In the genomic region with DNA sequence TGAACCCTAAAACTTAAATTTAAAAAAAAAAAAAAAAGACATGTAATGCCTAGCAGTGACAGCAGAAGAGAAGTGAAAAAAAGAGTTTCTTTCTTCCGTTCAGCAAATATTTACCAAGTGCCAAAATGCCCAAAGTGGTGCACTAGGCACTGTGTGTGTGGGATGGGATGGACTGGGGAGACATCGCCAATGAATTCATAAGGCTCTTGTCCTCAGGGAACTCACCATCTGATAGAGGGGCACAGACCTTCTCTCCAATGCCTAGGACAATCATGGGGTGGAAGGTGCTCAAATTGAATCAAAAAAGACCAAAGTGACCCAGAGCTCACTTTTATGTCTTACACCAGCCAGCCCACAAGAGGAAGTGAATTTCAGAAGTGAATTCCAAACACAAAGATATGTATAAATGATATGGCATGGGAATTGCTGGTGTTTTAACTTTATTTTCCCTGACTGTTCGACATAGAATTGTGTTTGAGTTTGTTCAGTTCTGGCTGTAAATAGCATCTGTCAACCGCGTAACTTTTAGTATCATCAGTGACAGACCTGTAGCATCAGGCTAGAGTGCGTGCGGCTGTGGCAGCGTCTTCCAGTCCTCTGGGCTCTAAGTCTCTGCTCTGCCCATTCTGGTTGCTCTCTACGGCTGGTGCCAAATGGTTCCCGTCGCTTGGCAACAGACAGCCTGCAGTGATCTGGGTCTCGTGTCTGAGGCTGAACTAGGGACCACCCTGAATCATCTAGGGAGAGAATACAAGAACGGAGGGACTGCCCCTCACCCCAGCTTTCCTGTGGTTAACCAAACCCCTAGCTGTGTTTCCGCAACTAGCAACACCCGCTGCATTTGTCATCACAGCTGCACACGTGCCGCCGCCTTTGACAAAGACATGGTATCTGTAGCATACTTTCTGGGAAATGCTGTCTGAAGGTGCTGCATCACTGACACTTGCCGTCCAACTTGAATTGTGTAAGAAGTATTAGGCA, we compare ENCODE assay signal across 8 cellular contexts.
DNase-seq lines count a peak whose midpoint lies in the region; ATAC-seq and TF ChIP-seq lines count a peak whose summit lies in the region.

No MANE protein-coding gene starts in this region.

- peaks cover 17% of the 10 kb centered on the region for H3K4me1 ChIP-seq in PC-3 (ENCODE audit: insufficient read depth, low read length)

- intact Hi-C loops in PC-3 (cut with micrococcal nuclease), result no loop called here

- H3K27me3 ChIP-seq in PC-3 (ENCODE audit: low read length), result no peaks in the 10 kb centered on the region

- no peak overlapping the region for H3K4me3 ChIP-seq in PC-3 (ENCODE audit: low read length)

- H2AFZ ChIP-seq in PC-3 (ENCODE audit: low read length), result no peak overlapping the region

- no peaks in the 10 kb centered on the region for H3F3A ChIP-seq in PC-3 (ENCODE audit: low read length, unreplicated experiment)

- in situ Hi-C loops in GM13976 (cut with MboI; ENCODE audit: low sequenced_read_pairs, unreplicated experiment), result no loop called here

- no peaks in the 10 kb centered on the region for H4K20me1 ChIP-seq in PC-3 (ENCODE audit: low read length)

- H3K4me3 Mint-ChIP-seq in endothelial cell (ENCODE audit: unreplicated experiment), result no peak overlapping the region

- no peaks in the 10 kb centered on the region for H3K9me3 Mint-ChIP-seq in endothelial cell (ENCODE audit: unreplicated experiment)

- H3K9me3 ChIP-seq in PC-3 (ENCODE audit: low read length), result no peaks in the 10 kb centered on the region

- H3K27me3 Mint-ChIP-seq in endothelial cell (ENCODE audit: unreplicated experiment), result peaks cover 3% of the 10 kb centered on the region

- H3K4me2 ChIP-seq in PC-3 (ENCODE audit: low read length), result no peak overlapping the region

- H3K27ac Mint-ChIP-seq in endothelial cell (ENCODE audit: unreplicated experiment), result no peak overlapping the region

- POLR2A ChIA-PET in PC-3 (lab: Charles Lee; ENCODE audit: unreplicated experiment), result no interaction called here

- H3K4me1 Mint-ChIP-seq in endothelial cell (ENCODE audit: unreplicated experiment), result peaks cover 6% of the 10 kb centered on the region

- TF ChIP-seq CTCF in GM13976 (IDR thresholded peaks at IDR 0.05; ENCODE audit: borderline replicate concordance, control extremely low read depth, extremely low read depth, insufficient read depth, missing control alignments), result no peak
- TF ChIP-seq CTCF in PC-3 (conservative IDR thresholded peaks at IDR 0.05; ENCODE audit: low read depth, low read length), result no peak
- TF ChIP-seq CTCF in endothelial cell (IDR thresholded peaks at IDR 0.05; ENCODE audit: unreplicated experiment), result no peak

- no peaks in the 10 kb centered on the region for H3K36me3 ChIP-seq in PC-3 (ENCODE audit: low read depth, low read length)

- H3K9ac ChIP-seq in PC-3 (ENCODE audit: low read length), result no peak overlapping the region

- BruUV-seq in PC-3 (replicated peaks; lab: Mats Ljungman, UMichigan), result no TSS peak

- no peaks in the 10 kb centered on the region for H3K9me2 ChIP-seq in PC-3 (replicated peaks; ENCODE audit: low read length)

- no peaks in the 10 kb centered on the region for H3K36me3 Mint-ChIP-seq in endothelial cell (ENCODE audit: low read depth, unreplicated experiment)

- H3K27ac ChIP-seq in PC-3 (ENCODE audit: low read length), result no peak overlapping the region

- CTCF ChIA-PET in PC-3 (lab: Charles Lee), result interaction anchor here (0.6 kb wide), 1 partner anchor 20 kb away, joined by 3 read pairs; no protein-coding TSS in a partner anchor

- DNase-seq in GM13976 (ENCODE audit: low spot score), result peak; percentile 51
- peak; percentile 9 for DNase-seq in NCI-H146 treated with DMSO at 0.1 percent for 48 hours (lab: John Stamatoyannopoulos, UW; ENCODE audit: unreplicated experiment)
- peak; percentile 64 to 76 for DNase-seq in activated CD8-positive, alpha-beta memory T cell treated with anti-CD3 and anti-CD28 coated beads for 4 hours (ENCODE audit: low read depth in 2 of 2)
- peak; percentile 28 for DNase-seq in foreskin melanocyte
- peak; percentile 86 for DNase-seq in stimulated activated CD4-positive, alpha-beta T cell treated with anti-CD3 and anti-CD28 coated beads, Interleukin-15, amount 100 ng/mL, for 24 hours
- DNase-seq in PC-3, result no peak
- no peak for DNase-seq in endothelial cell (ENCODE audit: low spot score)

- ATAC-seq in HG02588 (IDR thresholded peaks at IDR 0.05; ENCODE audit: unreplicated experiment) (peak; percentile 86), PC-3 (no peak)

- no peaks in the 10 kb centered on the region for H3K79me2 ChIP-seq in PC-3 (ENCODE audit: low read length)

Comparison
In these comparisons a context has a peak if more than half of its experiments do, and no peak if none do; other contexts are left out.
1. DNase-seq: peak in GM13976 (single experiment), NCI-H146 treated with DMSO at 0.1 percent for 48 hours (single experiment), activated CD8-positive, alpha-beta memory T cell treated with anti-CD3 and anti-CD28 coated beads for 4 hours (2 of 2), foreskin melanocyte (single experiment) and stimulated activated CD4-positive, alpha-beta T cell treated with anti-CD3 and anti-CD28 coated beads, Interleukin-15, amount 100 ng/mL, for 24 hours (single experiment); none in PC-3 (single experiment) and endothelial cell (single experiment).